ENCODE assay signal across 18 cellular contexts in genomic region chr22:42233879-42234278, GRCh38. TPM values are rescaled to one million over a fixed set of nuclear protein-coding genes. Genes with fewer than 3 reads are reported as not detected.
DNase-seq lines count a peak whose midpoint lies in the region; ATAC-seq, FAIRE-seq and TF ChIP-seq lines count a peak whose summit lies in the region.
"Had no signal": no experiment of that assay in that cellular context is flagged by ENCODE, and none has a peak within 500 bp of the region (broad histone marks: within the 10 kb centered on the region; RNA-seq: fewer than 3 reads in every experiment).

No MANE protein-coding gene starts in this region.

- TF ChIP-seq CTCF in VCaP (conservative IDR thresholded peaks at IDR 0.05) (no peak), mesothelial cell of epicardium (IDR thresholded peaks at IDR 0.05; ENCODE audit: unreplicated experiment) (no peak), prostate gland (IDR thresholded peaks at IDR 0.05) (no peak)

- intact Hi-C loops in prostate gland (cut with DNase I) = no loop called here

- H3K27me3 Mint-ChIP-seq in CD4-positive, CD25-positive, alpha-beta regulatory T cell = no peaks in the 10 kb centered on the region
- H3K27me3 Mint-ChIP-seq in mesothelial cell of epicardium (ENCODE audit: low read depth) = no peaks in the 10 kb centered on the region
- H3K27me3 Mint-ChIP-seq: B cell had no signal

- peaks cover 6% of the 10 kb centered on the region for H3K4me1 ChIP-seq in CD4-positive, CD25-positive, alpha-beta regulatory T cell (ENCODE audit: control insufficient read depth, insufficient read depth, low read length, poor library complexity, severe bottlenecking)
- no peaks in the 10 kb centered on the region for H3K4me1 ChIP-seq in prostate gland (replicated peaks)
- H3K4me1 ChIP-seq: Caco-2 had no signal

- H3K36me3 Mint-ChIP-seq in CD4-positive, CD25-positive, alpha-beta regulatory T cell = peaks cover 14% of the 10 kb centered on the region
- H3K36me3 Mint-ChIP-seq in mesothelial cell of epicardium = peaks cover 25% of the 10 kb centered on the region

- H3K36me3 ChIP-seq in CD4-positive, CD25-positive, alpha-beta regulatory T cell (ENCODE audit: control insufficient read depth, insufficient read depth, low read length) = peaks cover 8% of the 10 kb centered on the region
- no peaks in the 10 kb centered on the region for H3K36me3 ChIP-seq in prostate gland

- peak overlapping the region; percentile 11 for H3K4me3 ChIP-seq in CD4-positive, CD25-positive, alpha-beta regulatory T cell (ENCODE audit: low read depth, low read length)
- no peak overlapping the region for H3K4me3 ChIP-seq in prostate gland
- H3K4me3 ChIP-seq: BLaER1 treated with 17β-estradiol and CSF1 and Interleukin-3, amounts not matched to agents 10 nM and 100 nM; GM23338 had no signal

- H3K9me3 Mint-ChIP-seq in CD4-positive, CD25-positive, alpha-beta regulatory T cell = peaks cover 0 to 4% (median 0%) of the 10 kb centered on the region in 7 donors
- H3K9me3 Mint-ChIP-seq in mesothelial cell of epicardium = peaks cover 17% of the 10 kb centered on the region

- peak overlapping the region; percentile 1 to 80 (median 23) for H3K27ac Mint-ChIP-seq in CD4-positive, CD25-positive, alpha-beta regulatory T cell
- peak overlapping the region; percentile 36 for H3K27ac Mint-ChIP-seq in mesothelial cell of epicardium
- H3K27ac Mint-ChIP-seq: B cell, GM23338, HFFc6 had no signal

- no peak overlapping the region for H3K27ac ChIP-seq in CD4-positive, CD25-positive, alpha-beta regulatory T cell (ENCODE audit: insufficient read depth, low read length, poor library complexity, severe bottlenecking)
- H3K27ac ChIP-seq in VCaP (peak overlapping the region; percentile 52), prostate gland (no peak overlapping the region)
- H3K27ac ChIP-seq: BLaER1 treated with 17β-estradiol and CSF1 and Interleukin-3, amounts not matched to agents 10 nM and 100 nM; HL-60 had no signal

- H3K4me1 Mint-ChIP-seq in CD4-positive, CD25-positive, alpha-beta regulatory T cell = peaks cover 37 to 79% (median 61%) of the 10 kb centered on the region in 4 donors
- H3K4me1 Mint-ChIP-seq in mesothelial cell of epicardium = peaks cover 11% of the 10 kb centered on the region

- no peak for TF ChIP-seq POLR2A in prostate gland (IDR thresholded peaks at IDR 0.05)

- whole genome bisulfite sequencing in prostate gland = 29% methylated on average over 3 of the region's 3 CpGs

- H3K27me3 ChIP-seq in CD4-positive, CD25-positive, alpha-beta regulatory T cell (ENCODE audit: control insufficient read depth, insufficient read depth, low read length) = no peaks in the 10 kb centered on the region
- no peaks in the 10 kb centered on the region for H3K27me3 ChIP-seq in prostate gland (replicated peaks; ENCODE audit: insufficient read depth)
- H3K27me3 ChIP-seq: BLaER1 treated with 17β-estradiol and CSF1 and Interleukin-3, amounts not matched to agents 10 nM and 100 nM had no signal

- ATAC-seq in CD4-positive, CD25-positive, alpha-beta regulatory T cell (ENCODE audit: low read depth in 2 of 2) = no peak
- ATAC-seq in GM19463 (IDR thresholded peaks at IDR 0.05; ENCODE audit: unreplicated experiment) (no peak), HG03432 (IDR thresholded peaks at IDR 0.05; ENCODE audit: unreplicated experiment) (no peak)
- ATAC-seq: GM23338 had no signal

- H3K4me3 Mint-ChIP-seq in CD4-positive, CD25-positive, alpha-beta regulatory T cell = peak overlapping the region in 1 of 4 donors; percentile 3
- H3K4me3 Mint-ChIP-seq in mesothelial cell of epicardium = no peak overlapping the region
- H3K4me3 Mint-ChIP-seq: B cell, GM23338, HFFc6 had no signal

- FAIRE-seq in GM18507 (lab: Jason Lieb, UNC) = peak; percentile 36
- FAIRE-seq: D721Med, G401.6, GM12891, H54 had no signal

- no peak for DNase-seq in CD4-positive, CD25-positive, alpha-beta regulatory T cell
- DNase-seq in GM18507 (ENCODE audit: extremely low spot score, insufficient read length, low read depth) = no peak
- no peak for DNase-seq in mesothelial cell of epicardium (ENCODE audit: low spot score in 2 of 2, unreplicated experiment in 2 of 2)
- DNase-seq in prostate gland (ENCODE audit: low spot score) = no peak
- DNase-seq: Caco-2, HCEC 1CT, HFFc6 had no signal

- H3K9me3 ChIP-seq in CD4-positive, CD25-positive, alpha-beta regulatory T cell (ENCODE audit: control insufficient read depth in 2 of 2, low read length in 2 of 2) = peaks cover 0 to 4% of the 10 kb centered on the region in 2 experiments
- H3K9me3 ChIP-seq in prostate gland = no peaks in the 10 kb centered on the region
- H3K9me3 ChIP-seq: Caco-2 had no signal

RNA-seq across cellular contexts. Expression of gene TCF20, which starts 36.6 kb away (rescaled TPM):
- total RNA-seq in CD4-positive, CD25-positive, alpha-beta regulatory T cell = 101 TPM
- polyA plus RNA-seq in CD4-positive, CD25-positive, alpha-beta regulatory T cell = 1 to 10 TPM; 1.4 to 2.1 (median 1.9) TPM
- 77.4 to 82.2 TPM (median 80.7 TPM) in 3 replicates for total RNA-seq in mesothelial cell of epicardium
- 10 to 100 TPM; 43.9 to 47.3 TPM for total RNA-seq in prostate gland
